Comparison of ENCODE assay signal across 19 cellular contexts in genomic region chr5:179874536-179875292, GRCh38. TPM values are rescaled to one million over a fixed set of nuclear protein-coding genes. Genes with fewer than 3 reads are reported as not detected.
DNase-seq lines count a peak whose midpoint lies in the region; ATAC-seq and TF ChIP-seq lines count a peak whose summit lies in the region.
"Had no signal": no experiment of that assay in that cellular context is flagged by ENCODE, and none has a peak within 500 bp of the region (broad histone marks: within the 10 kb centered on the region; RNA-seq: fewer than 3 reads in every experiment).

No MANE protein-coding gene starts in this region.

- DNase-seq in Right ventricle myocardium inferior (ENCODE audit: missing footprints) (peak; percentile 32), left cardiac atrium (no peak), RWPE2 (ENCODE audit: low spot score) (peak; percentile 68), islet precursor cell (peak; percentile 37), posterior vena cava (ENCODE audit: low spot score) (peak; percentile 46), H4 (ENCODE audit: low spot score) (no peak), CD1c-positive myeloid dendritic cell (ENCODE audit: extremely low spot score) (no peak)
- DNase-seq: BE2C; C1 segment of cervical spinal cord; Caco-2; CD4-positive, alpha-beta T cell; DMS79 treated with DMSO at 0.1 percent for 48 hours; GF-D8; GOT3; HCEC 1CT; KBM-7 had no signal

- no peaks in the 10 kb centered on the region for H3K27me3 ChIP-seq in RWPE2 (ENCODE audit: insufficient read depth, poor library complexity, severe bottlenecking)
- H3K27me3 ChIP-seq: BE2C had no signal

- no peaks in the 10 kb centered on the region for H3K9me3 ChIP-seq in RWPE2 (ENCODE audit: severe bottlenecking)
- H3K9me3 ChIP-seq: BE2C, Caco-2 had no signal

- H3K27ac ChIP-seq in RWPE2 (ENCODE audit: poor library complexity, severe bottlenecking): no peak overlapping the region
- H3K27ac ChIP-seq: 22Rv1, HL-60 had no signal

- TF ChIP-seq CTCF in RWPE2 (IDR thresholded peaks at IDR 0.05; ENCODE audit: poor library complexity, severe bottlenecking): no peak

- ATAC-seq in Right ventricle myocardium inferior (no peak), left cardiac atrium (no peak), RWPE2 (ENCODE audit: low read depth) (no peak), HG03159 (IDR thresholded peaks at IDR 0.05; ENCODE audit: unreplicated experiment) (no peak)

- peaks cover 73% of the 10 kb centered on the region for H3K36me3 ChIP-seq in RWPE2 (ENCODE audit: low read depth)

- intact Hi-C loops in Right ventricle myocardium inferior (cut with DNase I) (loop anchor here (5.0 kb wide), 1 partner anchor 218 kb away; no protein-coding TSS in a partner anchor), left cardiac atrium (cut with DNase I) (no loop called here), posterior vena cava (cut with DNase I) (no loop called here)

- no peaks in the 10 kb centered on the region for H3K4me1 ChIP-seq in RWPE2 (ENCODE audit: insufficient read depth, poor library complexity, severe bottlenecking)
- H3K4me1 ChIP-seq: BE2C, Caco-2 had no signal

- no peak overlapping the region for H3K4me3 ChIP-seq in RWPE2 (ENCODE audit: severe bottlenecking)

RNA-seq across cellular contexts. Expression of gene MRNIP, which starts 16.1 kb away (rescaled TPM):
- 12.2 TPM for total RNA-seq in Right ventricle myocardium inferior
- total RNA-seq in left cardiac atrium: 10 to 100 TPM; 11.1 to 12.7 TPM
- total RNA-seq in posterior vena cava: 10 to 100 TPM; 17.3 to 20.1 TPM
- total RNA-seq in H4 (2014; rRNA removed; shearing (Covaris generic)): 3.8 and 16.8 TPM in 2 replicates

RNA-seq across cellular contexts. Expression of gene TBC1D9B, which starts 33.0 kb away (rescaled TPM):
- total RNA-seq in Right ventricle myocardium inferior (37.1 TPM), left cardiac atrium (10 to 100 TPM; 43.5 to 53.5 TPM), posterior vena cava (10 to 100 TPM; 85.0 to 90.5 TPM)
- total RNA-seq in H4 (2014; rRNA removed; shearing (Covaris generic)): 32.1 and 37.5 TPM in 2 replicates

RNA-seq across cellular contexts. Expression of gene SQSTM1, which starts 54.0 kb away (rescaled TPM):
- total RNA-seq in Right ventricle myocardium inferior: 407 TPM
- 100 to 1,000 TPM; 302 to 316 TPM for total RNA-seq in left cardiac atrium
- 100 to 1,000 TPM; 245 to 333 TPM for total RNA-seq in posterior vena cava
- 993 and 1,115 TPM in 2 replicates for total RNA-seq in H4 (2014; rRNA removed; shearing (Covaris generic))

Comparison
In these comparisons a context has a peak if more than half of its experiments do, and no peak if none do; other contexts are left out.
1. DNase-seq: peak in Right ventricle myocardium inferior (single experiment), RWPE2 (single experiment), islet precursor cell (single experiment) and posterior vena cava (single experiment); none in left cardiac atrium (single experiment), H4 (single experiment) and CD1c-positive myeloid dendritic cell (single experiment).